10 cellular contexts compared by ENCODE assay signal in genomic region chr1:219220945-219221344, GRCh38. TPM values are rescaled to one million over a fixed set of nuclear protein-coding genes. Genes with fewer than 3 reads are reported as not detected.
DNase-seq lines count a peak whose midpoint lies in the region; ATAC-seq and TF ChIP-seq lines count a peak whose summit lies in the region.
"Had no signal": no experiment of that assay in that cellular context is flagged by ENCODE, and none has a peak within 500 bp of the region (broad histone marks: within the 10 kb centered on the region; RNA-seq: fewer than 3 reads in every experiment).

No MANE protein-coding gene starts in this region.

- H3K27ac Mint-ChIP-seq in progenitor cell of endocrine pancreas = no peak overlapping the region

- DNase-seq in HT1080 (ENCODE audit: low read depth) = peak; percentile 6
- DNase-seq in smooth muscle cell (lab: John Stamatoyannopoulos, UW; ENCODE audit: unreplicated experiment) = no peak
- no peak for DNase-seq in amygdala (lab: John Stamatoyannopoulos, UW)
- DNase-seq in progenitor cell of endocrine pancreas (ENCODE audit: low spot score, unreplicated experiment) = no peak
- DNase-seq in SIG-M5 treated with dmso at 0.1 percent for 504 hours (lab: John Stamatoyannopoulos, UW; ENCODE audit: unreplicated experiment) = no peak
- no peak for DNase-seq in dermis blood vessel endothelial cell
- DNase-seq: body of pancreas, NCI-H2081 treated with DMSO at 0.1 percent for 48 hours had no signal

- H3K9ac ChIP-seq in smooth muscle cell (ENCODE audit: low read depth) = no peak overlapping the region

- no peaks in the 10 kb centered on the region for H3K79me2 ChIP-seq in smooth muscle cell (ENCODE audit: low read depth)

- no peaks in the 10 kb centered on the region for H3K9me3 ChIP-seq in smooth muscle cell (replicated peaks; ENCODE audit: low read depth)
- H3K9me3 ChIP-seq: body of pancreas had no signal

- H3K4me3 ChIP-seq in smooth muscle cell = no peak overlapping the region
- H3K4me3 ChIP-seq: body of pancreas had no signal

- no peak overlapping the region for H2AFZ ChIP-seq in smooth muscle cell (ENCODE audit: low read depth)

- H3K27me3 ChIP-seq in smooth muscle cell (ENCODE audit: low read depth) = no peaks in the 10 kb centered on the region
- H3K27me3 ChIP-seq: body of pancreas had no signal

- no peaks in the 10 kb centered on the region for H4K20me1 ChIP-seq in smooth muscle cell (ENCODE audit: low read depth)

- no peaks in the 10 kb centered on the region for H3K9me3 Mint-ChIP-seq in progenitor cell of endocrine pancreas (ENCODE audit: low read depth)

- H3K36me3 ChIP-seq in smooth muscle cell (ENCODE audit: low read depth) = no peaks in the 10 kb centered on the region

- 55% methylated on average over 3 of the region's 3 CpGs for WGBS in smooth muscle cell (ENCODE audit: low lambda C conversion rate)

- no peak overlapping the region for H3K4me2 ChIP-seq in smooth muscle cell

- peak; percentile 6 for TF ChIP-seq CTCF in smooth muscle cell (IDR thresholded peaks at IDR 0.05; ENCODE audit: borderline replicate concordance, insufficient read depth, poor library complexity, severe bottlenecking)
- TF ChIP-seq CTCF in progenitor cell of endocrine pancreas (IDR thresholded peaks at IDR 0.05; ENCODE audit: unreplicated experiment) = no peak

- peaks cover 25% of the 10 kb centered on the region for H3K36me3 Mint-ChIP-seq in progenitor cell of endocrine pancreas (ENCODE audit: insufficient read depth)

- no peaks in the 10 kb centered on the region for H3K4me1 ChIP-seq in smooth muscle cell (ENCODE audit: low read depth)
- H3K4me1 ChIP-seq: body of pancreas had no signal

- no peaks in the 10 kb centered on the region for H3F3A ChIP-seq in smooth muscle cell (ENCODE audit: low read depth)

- H3K27ac ChIP-seq in smooth muscle cell (ENCODE audit: low read depth) = no peak overlapping the region
- H3K27ac ChIP-seq: body of pancreas had no signal

- no peak overlapping the region for H3K4me3 Mint-ChIP-seq in progenitor cell of endocrine pancreas (ENCODE audit: low read depth)

- peak; percentile 96 for ATAC-seq in GM19035 (IDR thresholded peaks at IDR 0.05; ENCODE audit: unreplicated experiment)
- ATAC-seq in HG02623 (IDR thresholded peaks at IDR 0.05; ENCODE audit: unreplicated experiment) = peak; percentile 91
- ATAC-seq: body of pancreas had no signal

- no peaks in the 10 kb centered on the region for H3K4me1 Mint-ChIP-seq in progenitor cell of endocrine pancreas (ENCODE audit: low read depth)

- H3K27me3 Mint-ChIP-seq in progenitor cell of endocrine pancreas = no peaks in the 10 kb centered on the region

RNA-seq across cellular contexts. Expression of gene LYPLAL1, which starts 47.3 kb away (rescaled TPM):
- 23.2 and 28.2 TPM in 2 replicates for total RNA-seq in HT1080 (2014; rRNA removed; shearing (Covaris generic))
- polyA plus RNA-seq in HT1080 (2015; cell fraction: cytosol; rRNA removed) = 14.6 and 18.8 TPM in 2 replicates
- 31.3 and 31.8 TPM in 2 replicates for polyA plus RNA-seq in HT1080 (2015; cell fraction: nucleus; rRNA removed)
- 18.2 and 24.0 TPM in 2 replicates for total RNA-seq in smooth muscle cell
- polyA plus RNA-seq in smooth muscle cell = 18.7 and 19.5 TPM in 2 replicates
- total RNA-seq in progenitor cell of endocrine pancreas = 33.0 and 38.2 TPM in 2 replicates
- total RNA-seq in dermis blood vessel endothelial cell = 14.4 and 22.0 TPM in 2 replicates
